In the genomic region with DNA sequence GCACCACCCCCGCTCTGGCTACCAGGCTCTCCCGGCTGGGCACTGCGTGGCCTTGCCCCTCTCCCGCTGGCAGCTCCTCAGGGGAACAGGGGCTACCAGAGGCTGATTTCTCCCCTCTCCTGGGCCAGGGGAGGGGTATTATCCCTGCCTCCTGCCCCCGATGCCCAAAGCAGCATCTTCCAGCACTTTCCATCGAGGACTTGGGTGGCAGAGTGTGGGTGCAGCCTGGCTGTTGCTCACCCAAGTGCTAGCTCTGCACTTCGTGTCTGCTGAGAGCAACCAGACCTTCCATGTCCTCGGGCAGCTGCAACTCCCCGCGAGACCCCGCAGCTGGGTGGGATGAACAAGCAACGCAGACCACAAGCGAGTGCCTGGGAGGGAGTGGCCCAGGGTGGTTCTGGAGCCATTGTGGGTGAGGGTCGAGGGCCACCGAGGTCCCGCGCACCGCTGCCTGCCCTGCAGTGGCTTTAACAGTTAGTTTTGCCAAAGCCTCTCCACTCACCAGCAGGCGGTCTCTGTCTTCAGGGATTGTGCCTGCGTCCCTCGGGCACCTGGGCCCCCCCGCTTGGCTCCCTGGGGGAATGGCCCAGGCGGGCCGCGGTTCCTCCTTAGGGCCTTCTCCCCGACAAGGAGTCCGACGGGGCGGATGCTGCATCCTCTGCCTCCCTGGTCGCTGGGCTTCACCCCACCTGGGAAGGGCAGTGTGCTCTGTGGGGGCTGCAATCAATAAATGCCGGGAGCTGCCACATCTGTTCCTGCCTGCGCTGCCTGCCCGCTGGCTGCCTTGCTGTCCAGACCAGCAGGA, we compare ENCODE assay signal across 35 cellular contexts. TPM values are rescaled to one million over a fixed set of nuclear protein-coding genes. Genes with fewer than 3 reads are reported as not detected.
DNase-seq lines count a peak whose midpoint lies in the region; ATAC-seq, FAIRE-seq and TF ChIP-seq lines count a peak whose summit lies in the region.
"Had no signal": no experiment of that assay in that cellular context is flagged by ENCODE, and none has a peak within 500 bp of the region (broad histone marks: within the 10 kb centered on the region; RNA-seq: fewer than 3 reads in every experiment).

No MANE protein-coding gene starts in this region.

- peak overlapping the region in 10 of 11 experiments; percentile 1 to 63 (median 38); a peak in 15 of 22 replicates for H3K9ac ChIP-seq in BLaER1 treated with 17β-estradiol and CSF1 and Interleukin-3, amounts not matched to agents 10 nM and 100 nM

- peak overlapping the region; percentile 43 for H3K27ac Mint-ChIP-seq in glutamatergic neuron (ENCODE audit: unreplicated experiment)
- H3K27ac Mint-ChIP-seq: activated CD8-positive, alpha-beta T cell treated with anti-CD3 and anti-CD28 coated beads for 36 hours; activated naive CD4-positive, alpha-beta T cell treated with anti-CD3 and anti-CD28 coated beads for 36 hours; activated T-helper 1 cell treated with anti-CD3 and anti-CD28 coated beads, Interleukin-12 subunit alpha, Interleukin-12 subunit beta, Interleukin-2, Interleukin-4 antibody, amounts not matched to agents 30 ng/mL and 10 ng/mL and 1 ng/mL, durations not matched to agents 14 hours and 24 hours and 36 hours; B cell; dendritic cell treated with granulocyte-macrophage colony-stimulating factor and Interleukin-4, amounts not matched to agents 40 ng/mL and 50 ng/mL, for 4 days; natural killer cell treated with Interleukin-12 subunit alpha and Interleukin-12 subunit beta and Interleukin-15 and Interleukin-18, amount 100 ng/mL, for 72 hours; stimulated activated naive CD8-positive, alpha-beta T cell treated with anti-CD3 and anti-CD28 coated beads, Interleukin-15, Interleukin-2, amounts not matched to agents 100 ng/mL and 50 ng/mL, for 24 hours had no signal

- TF ChIP-seq CTCF in OCI-LY7 (conservative IDR thresholded peaks at IDR 0.05; ENCODE audit: low read length) (no peak), glutamatergic neuron (IDR thresholded peaks at IDR 0.05; ENCODE audit: partially characterized antibody, unreplicated experiment) (no peak), pancreas (IDR thresholded peaks at IDR 0.05) (no peak)

- peaks cover 5% of the 10 kb centered on the region for H3K27me3 Mint-ChIP-seq in glutamatergic neuron (ENCODE audit: unreplicated experiment)

- ATAC-seq in pancreas, result no peak
- no peak for ATAC-seq in HG03280 (IDR thresholded peaks at IDR 0.05; ENCODE audit: unreplicated experiment)
- no peak for ATAC-seq in HG02763 (IDR thresholded peaks at IDR 0.05; ENCODE audit: unreplicated experiment)
- ATAC-seq: activated CD8-positive, alpha-beta T cell treated with anti-CD3 and anti-CD28 coated beads for 36 hours; heart left ventricle; natural killer cell treated with Interleukin-12 subunit alpha and Interleukin-12 subunit beta and Interleukin-15 and Interleukin-18, amount 100 ng/mL, for 72 hours; right cardiac atrium had no signal

- H3K36me3 Mint-ChIP-seq in glutamatergic neuron (ENCODE audit: unreplicated experiment), result no peaks in the 10 kb centered on the region
- H3K36me3 Mint-ChIP-seq: natural killer cell treated with Interleukin-12 subunit alpha and Interleukin-12 subunit beta and Interleukin-15 and Interleukin-18, amount 100 ng/mL, for 72 hours had no signal

- POLR2A ChIA-PET in OCI-LY7 (lab: Charles Lee), result interaction anchor here (0.6 to 0.7 kb wide), 2 partner anchors 85 to 87 kb away, joined by 3 to 5 read pairs; no protein-coding TSS in a partner anchor

- H3K4me3 ChIP-seq in BLaER1 treated with 17β-estradiol and CSF1 and Interleukin-3, amounts not matched to agents 10 nM and 100 nM, result no peak overlapping the region; a peak in 2 of 20 replicates
- H3K4me3 ChIP-seq in OCI-LY7 (ENCODE audit: low read depth, low read length, poor library complexity, severe bottlenecking), result no peak overlapping the region
- no peak overlapping the region for H3K4me3 ChIP-seq in pancreas
- H3K4me3 ChIP-seq: adrenal gland, heart left ventricle, Peyer's patch, smooth muscle cell, testis, uterus had no signal

- TSS peak; percentile 34 for BruUV-seq in OCI-LY7 (replicated peaks; lab: Mats Ljungman, UMichigan)

- H3K27me3 ChIP-seq in BLaER1 treated with 17β-estradiol and CSF1 and Interleukin-3, amounts not matched to agents 10 nM and 100 nM, result peaks cover 0 to 13% (median 0%) of the 10 kb centered on the region in 11 experiments; a peak in 4 of 22 replicates
- no peaks in the 10 kb centered on the region for H3K27me3 ChIP-seq in pancreas
- H3K27me3 ChIP-seq: adrenal gland, heart left ventricle, Peyer's patch, testis, uterus had no signal

- intact Hi-C loops in OCI-LY7 (cut with micrococcal nuclease; ENCODE audit: unreplicated experiment), result no loop called here
- intact Hi-C loops in pancreas (cut with DNase I), result no loop called here

- peak overlapping the region; percentile 60 to 90 (median 83) for H3K4me2 ChIP-seq in BLaER1 treated with 17β-estradiol and CSF1 and Interleukin-3, amounts not matched to agents 10 nM and 100 nM
- H3K4me2 ChIP-seq in OCI-LY7 (ENCODE audit: low read length), result no peak overlapping the region
- H3K4me2 ChIP-seq: smooth muscle cell had no signal

- no peaks in the 10 kb centered on the region for H3K9me3 ChIP-seq in BLaER1 treated with 17β-estradiol and CSF1 and Interleukin-3, amounts not matched to agents 10 nM and 100 nM (replicated peaks in 1 of 11)
- H3K9me3 ChIP-seq in OCI-LY7 (ENCODE audit: low read length), result no peaks in the 10 kb centered on the region
- no peaks in the 10 kb centered on the region for H3K9me3 ChIP-seq in pancreas
- H3K9me3 ChIP-seq: adrenal gland, heart left ventricle, Peyer's patch, testis, uterus had no signal

- peak overlapping the region in 3 of 11 experiments; percentile 6 to 38 (median 19); a peak in 3 of 22 replicates for H3K27ac ChIP-seq in BLaER1 treated with 17β-estradiol and CSF1 and Interleukin-3, amounts not matched to agents 10 nM and 100 nM
- H3K27ac ChIP-seq in OCI-LY7 (ENCODE audit: low read depth, low read length, poor library complexity, severe bottlenecking), result no peak overlapping the region
- no peak overlapping the region for H3K27ac ChIP-seq in pancreas
- H3K27ac ChIP-seq: adrenal gland, heart left ventricle, Peyer's patch, testis, uterus had no signal

- H3K4me1 ChIP-seq in BLaER1 treated with 17β-estradiol and CSF1 and Interleukin-3, amounts not matched to agents 10 nM and 100 nM, result peaks cover 41 to 61% (median 55%) of the 10 kb centered on the region in 10 experiments
- H3K4me1 ChIP-seq in OCI-LY7 (ENCODE audit: insufficient read depth, low read length, poor library complexity, severe bottlenecking) (peaks cover 7% of the 10 kb centered on the region), pancreas (peaks cover 15 to 18% (median 16%) of the 10 kb centered on the region in 3 donors)
- H3K4me1 ChIP-seq: testis, uterus had no signal

- H3K4me3 Mint-ChIP-seq in glutamatergic neuron (ENCODE audit: unreplicated experiment), result peak overlapping the region; percentile 20
- H3K4me3 Mint-ChIP-seq: activated CD8-positive, alpha-beta T cell treated with anti-CD3 and anti-CD28 coated beads for 36 hours; activated naive CD4-positive, alpha-beta T cell treated with anti-CD3 and anti-CD28 coated beads for 36 hours; activated T-helper 1 cell treated with anti-CD3 and anti-CD28 coated beads, Interleukin-12 subunit alpha, Interleukin-12 subunit beta, Interleukin-2, Interleukin-4 antibody, amounts not matched to agents 30 ng/mL and 10 ng/mL and 1 ng/mL, durations not matched to agents 14 hours and 24 hours and 36 hours; B cell; central memory CD8-positive, alpha-beta T cell; dendritic cell treated with granulocyte-macrophage colony-stimulating factor and Interleukin-4, amounts not matched to agents 40 ng/mL and 50 ng/mL, for 4 days; natural killer cell treated with Interleukin-12 subunit alpha and Interleukin-12 subunit beta and Interleukin-15 and Interleukin-18, amount 100 ng/mL, for 72 hours; stimulated activated naive CD8-positive, alpha-beta T cell treated with anti-CD3 and anti-CD28 coated beads, Interleukin-15, Interleukin-2, amounts not matched to agents 100 ng/mL and 50 ng/mL, for 24 hours had no signal

- peaks cover 0 to 35% (median 23%) of the 10 kb centered on the region in 11 experiments; a peak in 14 of 22 replicates for H3K36me3 ChIP-seq in BLaER1 treated with 17β-estradiol and CSF1 and Interleukin-3, amounts not matched to agents 10 nM and 100 nM
- H3K36me3 ChIP-seq in OCI-LY7 (ENCODE audit: insufficient read depth, low read length) (peaks cover 27% of the 10 kb centered on the region), pancreas (peaks cover 0 to 21% (median 0%) of the 10 kb centered on the region in 3 donors)
- H3K36me3 ChIP-seq: adrenal gland, heart left ventricle, uterus had no signal

- H3K79me2 ChIP-seq in OCI-LY7 (ENCODE audit: insufficient read depth, low read depth, low read length), result no peaks in the 10 kb centered on the region

- no peak for FAIRE-seq in pancreas (lab: Jason Lieb, UNC)

- peaks cover 0 to 35% (median 3%) of the 10 kb centered on the region in 11 experiments; a peak in 8 of 22 replicates for H4K20me1 ChIP-seq in BLaER1 treated with 17β-estradiol and CSF1 and Interleukin-3, amounts not matched to agents 10 nM and 100 nM
- no peaks in the 10 kb centered on the region for H4K20me1 ChIP-seq in OCI-LY7 (ENCODE audit: insufficient read depth, low read length)

- no peak overlapping the region for H2AFZ ChIP-seq in OCI-LY7 (ENCODE audit: low read length)

- H3K9me2 ChIP-seq in OCI-LY7 (ENCODE audit: insufficient read depth, low read length), result no peaks in the 10 kb centered on the region

- 87 to 88% methylated on average over 33 of the region's 33 CpGs for WGBS in pancreas, 2 donors

- DNase-seq in OCI-LY7 (ENCODE audit: low spot score) (no peak), glutamatergic neuron (no peak), pancreas (peak in 4 of 6 donors; percentile 26 to 78 (median 54)), DMS53 (lab: John Stamatoyannopoulos, UW) (no peak), hippocampal formation (lab: John Stamatoyannopoulos, UW) (no peak)
- DNase-seq: ACHN; activated CD8-positive, alpha-beta memory T cell treated with anti-CD3 and anti-CD28 coated beads, Interleukin-2, amount 50 U/mL, for 48 hours; activated CD8-positive, alpha-beta T cell treated with anti-CD3 and anti-CD28 coated beads for 36 hours; activated naive CD4-positive, alpha-beta T cell treated with anti-CD3 and anti-CD28 coated beads for 36 hours; COR-L47; DMS79 treated with DMSO at 0.1 percent for 48 hours; foreskin fibroblast; GDM1; GOT3; heart left ventricle; Kasumi-1; NCI-H1436 treated with DMSO at 0.1 percent for 48 hours; NCI-H774; Peyer's patch; right cardiac atrium; SIG-M5; stimulated activated CD4-positive, alpha-beta T cell treated with anti-CD3 and anti-CD28 coated beads, Interleukin-2, amount 100 ng/mL, for 24 hours; testis; uterus had no signal

- CTCF ChIA-PET in OCI-LY7 (lab: Charles Lee; ENCODE audit: unreplicated experiment), result no interaction called here

- peaks cover 8% of the 10 kb centered on the region for H3K9me3 Mint-ChIP-seq in glutamatergic neuron (ENCODE audit: unreplicated experiment)
- H3K9me3 Mint-ChIP-seq: activated CD8-positive, alpha-beta T cell treated with anti-CD3 and anti-CD28 coated beads for 36 hours; activated naive CD4-positive, alpha-beta T cell treated with anti-CD3 and anti-CD28 coated beads for 36 hours; activated T-helper 1 cell treated with anti-CD3 and anti-CD28 coated beads, Interleukin-12 subunit alpha, Interleukin-12 subunit beta, Interleukin-2, Interleukin-4 antibody, amounts not matched to agents 30 ng/mL and 10 ng/mL and 1 ng/mL, durations not matched to agents 14 hours and 24 hours and 36 hours; central memory CD8-positive, alpha-beta T cell; dendritic cell treated with granulocyte-macrophage colony-stimulating factor and Interleukin-4, amounts not matched to agents 40 ng/mL and 50 ng/mL, for 4 days; natural killer cell treated with Interleukin-12 subunit alpha and Interleukin-12 subunit beta and Interleukin-15 and Interleukin-18, amount 100 ng/mL, for 72 hours; stimulated activated naive CD8-positive, alpha-beta T cell treated with anti-CD3 and anti-CD28 coated beads, Interleukin-15, Interleukin-2, amounts not matched to agents 100 ng/mL and 50 ng/mL, for 24 hours had no signal

- H3K4me1 Mint-ChIP-seq in glutamatergic neuron (ENCODE audit: low read depth, unreplicated experiment), result peaks cover 6% of the 10 kb centered on the region
- H3K4me1 Mint-ChIP-seq: B cell; central memory CD8-positive, alpha-beta T cell had no signal

RNA-seq across cellular contexts. Expression of a gene that starts 8.4 kb away (rescaled TPM):
- total RNA-seq in OCI-LY7 (2014; rRNA removed; shearing (Covaris generic)), result 46.3 and 46.9 TPM in 2 replicates
- total RNA-seq in OCI-LY7 (2022) (41.3 and 45.6 TPM in 2 replicates), glutamatergic neuron (ENCODE audit: unreplicated experiment) (60.8 TPM), pancreas (10 to 100 TPM; 12.0 to 40.1 (median 17.3) TPM)
- polyA plus RNA-seq in pancreas, result 10 to 100 TPM; 34.6 to 55.8 TPM

RNA-seq across cellular contexts. Expression of a gene that starts 17.3 kb away (rescaled TPM):
- 49.8 and 67.2 TPM in 2 replicates for total RNA-seq in OCI-LY7 (2014; rRNA removed; shearing (Covaris generic))
- total RNA-seq in OCI-LY7 (2022), result 143 and 189 TPM in 2 replicates
- total RNA-seq in glutamatergic neuron (ENCODE audit: unreplicated experiment), result 57.7 TPM
- 10 to 100 TPM; 18.1 to 46.6 (median 23.7) TPM for total RNA-seq in pancreas
- polyA plus RNA-seq in pancreas, result 10 to 100 TPM; 48.8 to 98.7 TPM

RNA-seq across cellular contexts. Expression of a gene that starts 36.7 kb away (rescaled TPM):
- 120 and 162 TPM in 2 replicates for total RNA-seq in OCI-LY7 (2014; rRNA removed; shearing (Covaris generic))
- total RNA-seq in OCI-LY7 (2022) (175 and 219 TPM in 2 replicates), glutamatergic neuron (ENCODE audit: unreplicated experiment) (167 TPM), pancreas (10 to 100 TPM; 39.3 to 56.6 (median 43.0) TPM)
- 100 to 1,000 TPM; 135 to 174 TPM for polyA plus RNA-seq in pancreas

RNA-seq across cellular contexts. Expression of a gene that starts 36.9 kb away (rescaled TPM):
- 86.1 and 86.4 TPM in 2 replicates for total RNA-seq in OCI-LY7 (2014; rRNA removed; shearing (Covaris generic))
- total RNA-seq in OCI-LY7 (2022) (49.8 and 52.2 TPM in 2 replicates), glutamatergic neuron (ENCODE audit: unreplicated experiment) (55.2 TPM), pancreas (10 to 100 TPM; 10.5 to 18.3 (median 13.1) TPM)
- polyA plus RNA-seq in pancreas, result 100 to 1,000 TPM; 102 to 119 TPM

RNA-seq across cellular contexts. Expression of a gene that starts 53.9 kb away (rescaled TPM):
- 39.4 and 39.9 TPM in 2 replicates for total RNA-seq in OCI-LY7 (2014; rRNA removed; shearing (Covaris generic))
- total RNA-seq in OCI-LY7 (2022) (61.1 and 61.4 TPM in 2 replicates), glutamatergic neuron (ENCODE audit: unreplicated experiment) (33.8 TPM), pancreas (10 to 100 TPM in 1 of 6 donors, 1 to 10 TPM in 5; 2.9 to 11.0 (median 5.6) TPM)
- 10 to 100 TPM; 12.5 to 50.4 TPM for polyA plus RNA-seq in pancreas

Comparison
In these comparisons a context has a peak if more than half of its experiments do, and no peak if none do; other contexts are left out.
1. DNase-seq: peak in pancreas (4 of 6); none in OCI-LY7 (single experiment), glutamatergic neuron (single experiment), DMS53 (single experiment) and hippocampal formation (0 of 2).